In the genomic region with DNA sequence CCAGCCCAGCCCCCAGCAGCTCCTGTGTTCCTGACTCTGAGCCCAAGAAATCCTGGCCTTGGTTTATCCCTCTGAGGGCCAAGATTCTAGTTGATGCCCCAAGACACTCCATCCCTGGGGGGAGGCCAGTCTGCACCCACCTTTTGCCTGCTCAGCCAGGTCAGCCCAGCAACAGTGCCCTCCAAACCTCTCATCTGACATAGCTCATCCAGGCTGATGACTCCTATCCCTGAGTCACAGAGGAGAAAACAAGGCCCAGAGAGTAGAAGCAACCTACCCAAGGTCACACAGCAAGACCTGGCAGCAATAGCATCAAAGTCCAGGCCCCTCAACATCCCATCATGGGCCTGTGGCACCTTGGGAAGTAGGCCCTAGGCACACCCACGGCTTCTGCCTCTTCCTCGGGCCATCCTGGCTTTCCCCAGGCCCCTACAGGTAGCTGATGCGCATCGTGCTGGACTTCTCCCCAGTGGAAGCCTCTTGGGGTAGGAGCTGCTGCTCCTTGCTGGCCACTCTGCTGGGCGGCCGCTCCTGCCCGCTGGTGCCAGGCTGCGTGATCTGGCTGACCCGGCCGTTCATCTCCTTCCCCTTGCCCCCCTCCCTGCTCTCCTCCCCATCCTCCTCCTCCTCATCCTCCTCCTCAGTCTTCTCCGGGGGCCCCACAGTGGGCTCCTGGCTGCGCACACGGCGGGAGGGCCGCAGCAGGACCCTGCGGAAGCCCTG, we compare ENCODE assay signal across 22 cellular contexts. TPM values are rescaled to one million over a fixed set of nuclear protein-coding genes. Genes with fewer than 3 reads are reported as not detected.
DNase-seq lines count a peak whose midpoint lies in the region; ATAC-seq and TF ChIP-seq lines count a peak whose summit lies in the region.
"Had no signal": no experiment of that assay in that cellular context is flagged by ENCODE, and none has a peak within 500 bp of the region (broad histone marks: within the 10 kb centered on the region; RNA-seq: fewer than 3 reads in every experiment).

No MANE protein-coding gene starts in this region.

- no peak overlapping the region for H3K4me3 ChIP-seq in neuronal stem cell (ENCODE audit: low read length in 2 of 2)
- H3K4me3 ChIP-seq in aorta (ENCODE audit: low read length in 2 of 2) = no peak overlapping the region
- H3K4me3 ChIP-seq in uterus = no peak overlapping the region
- H3K4me3 ChIP-seq: BLaER1, smooth muscle cell, vagina had no signal

- no peak overlapping the region for H4K91ac ChIP-seq in neuronal stem cell (ENCODE audit: low read depth, low read length, poor library complexity)

- intact Hi-C loops in aorta (cut with DNase I) (no loop called here), uterus (cut with DNase I; ENCODE audit: low total_unique reads) (no loop called here)

- no peak overlapping the region for H3K4ac ChIP-seq in neuronal stem cell (ENCODE audit: low read length)

- peak overlapping the region; percentile 66 for H2AK5ac ChIP-seq in neuronal stem cell (ENCODE audit: low read depth, low read length)

- H2BK12ac ChIP-seq in neuronal stem cell (ENCODE audit: low read length) = peak overlapping the region; percentile 8

- no peak overlapping the region for H3K9ac ChIP-seq in neuronal stem cell (ENCODE audit: low read depth, low read length, poor library complexity)
- H3K9ac ChIP-seq: BLaER1 had no signal

- peaks cover 55% of the 10 kb centered on the region for H3K4me1 Mint-ChIP-seq in activated naive CD8-positive, alpha-beta T cell (ENCODE audit: low read depth)
- H3K4me1 Mint-ChIP-seq in activated naive CD8-positive, alpha-beta T cell treated with anti-CD3 and anti-CD28 coated beads, Interleukin-2, amount 50 U/mL, for 24 hours = peaks cover 29% of the 10 kb centered on the region
- H3K4me1 Mint-ChIP-seq in activated CD8-positive, alpha-beta T cell treated with anti-CD3 and anti-CD28 coated beads, Interleukin-2, amount 10 ng/mL, durations not matched to agents 7 days and 5 days (ENCODE audit: low read depth) = peaks cover 35% of the 10 kb centered on the region

- no peak overlapping the region for H3K18ac ChIP-seq in neuronal stem cell (ENCODE audit: low read length)

- H2BK120ac ChIP-seq in neuronal stem cell (ENCODE audit: low read depth, low read length) = no peak overlapping the region

- no peaks in the 10 kb centered on the region for H3K36me3 Mint-ChIP-seq in activated naive CD8-positive, alpha-beta T cell
- no peaks in the 10 kb centered on the region for H3K36me3 Mint-ChIP-seq in activated naive CD8-positive, alpha-beta T cell treated with anti-CD3 and anti-CD28 coated beads, Interleukin-2, amount 50 U/mL, for 24 hours (ENCODE audit: low read depth)
- H3K36me3 Mint-ChIP-seq in activated CD8-positive, alpha-beta T cell treated with anti-CD3 and anti-CD28 coated beads, Interleukin-2, amount 10 ng/mL, durations not matched to agents 7 days and 5 days (ENCODE audit: low read depth) = peaks cover 2% of the 10 kb centered on the region
- H3K36me3 Mint-ChIP-seq: brain, WTC11 had no signal

- H3K9me3 ChIP-seq in neuronal stem cell (replicated peaks in 1 of 2; ENCODE audit: control insufficient read depth in 2 of 2, insufficient read depth in 1 of 2, low read depth in 1 of 2, low read length in 2 of 2) (no peaks in the 10 kb centered on the region), aorta (ENCODE audit: control insufficient read depth, low read length) (no peaks in the 10 kb centered on the region), uterus (no peaks in the 10 kb centered on the region)
- H3K9me3 ChIP-seq: BLaER1, vagina had no signal

- CTCF ChIA-PET in activated CD8-positive, alpha-beta T cell treated with anti-CD3 and anti-CD28 coated beads, Interleukin-2, amount 10 ng/mL, durations not matched to agents 7 days and 5 days (lab: Charles Lee) = interaction anchor here (0.6 kb wide), 1 partner anchor 10 kb away, joined by 3 read pairs; no protein-coding TSS in a partner anchor

- TF ChIP-seq CTCF in uterus (IDR thresholded peaks at IDR 0.05) = no peak

- no peak overlapping the region for H4K8ac ChIP-seq in neuronal stem cell (ENCODE audit: low read depth, low read length)

- H3K27me3 ChIP-seq in neuronal stem cell (ENCODE audit: control insufficient read depth in 3 of 3, insufficient read depth in 3 of 3, low read depth in 1 of 3, low read length in 3 of 3) = peaks cover 0 to 41% (median 0%) of the 10 kb centered on the region in 3 experiments
- H3K27me3 ChIP-seq in aorta (ENCODE audit: control insufficient read depth in 1 of 2, insufficient read depth in 2 of 2, low read length in 1 of 2) = no peaks in the 10 kb centered on the region
- no peaks in the 10 kb centered on the region for H3K27me3 ChIP-seq in uterus
- H3K27me3 ChIP-seq: BLaER1, vagina had no signal

- no peak overlapping the region for H3K4me2 ChIP-seq in neuronal stem cell (ENCODE audit: insufficient read depth, low read length, poor library complexity, severe bottlenecking)
- H3K4me2 ChIP-seq: BLaER1, smooth muscle cell had no signal

- H3K27me3 Mint-ChIP-seq in activated naive CD8-positive, alpha-beta T cell = no peaks in the 10 kb centered on the region
- no peaks in the 10 kb centered on the region for H3K27me3 Mint-ChIP-seq in activated naive CD8-positive, alpha-beta T cell treated with anti-CD3 and anti-CD28 coated beads, Interleukin-2, amount 50 U/mL, for 24 hours
- H3K27me3 Mint-ChIP-seq in activated CD8-positive, alpha-beta T cell treated with anti-CD3 and anti-CD28 coated beads, Interleukin-2, amount 10 ng/mL, durations not matched to agents 7 days and 5 days (ENCODE audit: low read depth) = no peaks in the 10 kb centered on the region
- H3K27me3 Mint-ChIP-seq: brain had no signal

- peak overlapping the region; percentile 34 for H3K27ac Mint-ChIP-seq in activated naive CD8-positive, alpha-beta T cell
- no peak overlapping the region for H3K27ac Mint-ChIP-seq in activated naive CD8-positive, alpha-beta T cell treated with anti-CD3 and anti-CD28 coated beads, Interleukin-2, amount 50 U/mL, for 24 hours
- peak overlapping the region; percentile 49 for H3K27ac Mint-ChIP-seq in activated CD8-positive, alpha-beta T cell treated with anti-CD3 and anti-CD28 coated beads, Interleukin-2, amount 10 ng/mL, durations not matched to agents 7 days and 5 days
- H3K27ac Mint-ChIP-seq: brain, WTC11 had no signal

- H3K79me1 ChIP-seq in neuronal stem cell (ENCODE audit: low read depth, low read length) = no peaks in the 10 kb centered on the region

- H2BK5ac ChIP-seq in neuronal stem cell (ENCODE audit: low read length) = no peak overlapping the region

- H3K14ac ChIP-seq in neuronal stem cell (ENCODE audit: low read length) = no peak overlapping the region

- H3K27ac ChIP-seq in neuronal stem cell (replicated peaks; ENCODE audit: low read length) (no peak overlapping the region), aorta (ENCODE audit: low read depth in 1 of 2, low read length in 2 of 2) (no peak overlapping the region), uterus (no peak overlapping the region)
- H3K27ac ChIP-seq: vagina had no signal

- H3K23ac ChIP-seq in neuronal stem cell (ENCODE audit: low read depth, low read length, poor library complexity) = peak overlapping the region; percentile 37

- H3K36me3 ChIP-seq in neuronal stem cell (replicated peaks in 1 of 2; ENCODE audit: control insufficient read depth in 2 of 2, insufficient read depth in 2 of 2, low read length in 2 of 2) (no peaks in the 10 kb centered on the region), aorta (ENCODE audit: control insufficient read depth in 1 of 2, insufficient read depth in 2 of 2, low read length in 1 of 2) (no peaks in the 10 kb centered on the region), uterus (no peaks in the 10 kb centered on the region)
- H3K36me3 ChIP-seq: BLaER1, vagina had no signal

- no CpG with 5 or more reads among the region's 16 CpGs for WGBS in neuronal stem cell (ENCODE audit: extremely low coverage in 2 of 2, insufficient read length in 2 of 2, insufficient replicate concordance in 1 of 2), 2 donors
- 89% methylated on average over 16 of the region's 16 CpGs for WGBS in aorta, 2 donors

- DNase-seq in activated naive CD8-positive, alpha-beta T cell treated with anti-CD3 and anti-CD28 coated beads, Interleukin-2, amount 50 U/mL, for 24 hours = no peak
- DNase-seq in activated CD8-positive, alpha-beta T cell treated with anti-CD3 and anti-CD28 coated beads, Interleukin-2, amount 10 ng/mL, durations not matched to agents 7 days and 5 days = no peak
- no peak for DNase-seq in neuronal stem cell (ENCODE audit: low spot score)
- DNase-seq in aorta = peak; percentile 33 to 62
- DNase-seq in DMS79 (lab: John Stamatoyannopoulos, UW) = no peak
- no peak for DNase-seq in COR-L47 (lab: John Stamatoyannopoulos, UW)
- no peak for DNase-seq in uterus
- DNase-seq: activated T-cell treated with anti-CD3 and anti-CD28 coated beads, Interleukin-2, amount 50 U/mL, for 48 hours; HCEC 1CT; kidney glomerular epithelial cell; NCI-H1092; NCI-H187 treated with DMSO at 0.1 percent for 48 hours; NCI-H774; T1000 had no signal

- no peak for TF ChIP-seq POLR2A in uterus (IDR thresholded peaks at IDR 0.05)

- peaks cover 0 to 1% of the 10 kb centered on the region in 2 donors for H3K4me1 ChIP-seq in neuronal stem cell (ENCODE audit: control insufficient read depth in 2 of 2, insufficient read depth in 1 of 2, low read depth in 1 of 2, low read length in 2 of 2)
- no peaks in the 10 kb centered on the region for H3K4me1 ChIP-seq in aorta (ENCODE audit: control insufficient read depth in 1 of 2, insufficient read depth in 2 of 2, low read length in 2 of 2)
- H3K4me1 ChIP-seq in uterus = no peaks in the 10 kb centered on the region
- H3K4me1 ChIP-seq: vagina had no signal

- H2AFZ ChIP-seq in neuronal stem cell (ENCODE audit: low read length) = no peak overlapping the region

- H3K9me3 Mint-ChIP-seq in activated naive CD8-positive, alpha-beta T cell (ENCODE audit: low read depth) = no peaks in the 10 kb centered on the region
- no peaks in the 10 kb centered on the region for H3K9me3 Mint-ChIP-seq in activated naive CD8-positive, alpha-beta T cell treated with anti-CD3 and anti-CD28 coated beads, Interleukin-2, amount 50 U/mL, for 24 hours
- no peaks in the 10 kb centered on the region for H3K9me3 Mint-ChIP-seq in activated CD8-positive, alpha-beta T cell treated with anti-CD3 and anti-CD28 coated beads, Interleukin-2, amount 10 ng/mL, durations not matched to agents 7 days and 5 days (ENCODE audit: insufficient read depth)
- H3K9me3 Mint-ChIP-seq: brain, WTC11 had no signal

- ATAC-seq in activated naive CD8-positive, alpha-beta T cell treated with anti-CD3 and anti-CD28 coated beads, Interleukin-2, amount 50 U/mL, for 24 hours = no peak
- ATAC-seq in activated CD8-positive, alpha-beta T cell treated with anti-CD3 and anti-CD28 coated beads, Interleukin-2, amount 10 ng/mL, durations not matched to agents 7 days and 5 days = no peak
- no peak for ATAC-seq in aorta (ENCODE audit: low FRiP score)
- ATAC-seq: WTC11 had no signal

- POLR2A ChIA-PET in activated CD8-positive, alpha-beta T cell treated with anti-CD3 and anti-CD28 coated beads, Interleukin-2, amount 10 ng/mL, durations not matched to agents 7 days and 5 days (lab: Charles Lee) = interaction anchor here (0.6 to 1.2 kb wide), 3 partner anchors 13 to 86 kb away, joined by 3 to 4 read pairs (median 3); no protein-coding TSS in a partner anchor

- H3K4me3 Mint-ChIP-seq in activated naive CD8-positive, alpha-beta T cell = no peak overlapping the region
- H3K4me3 Mint-ChIP-seq in activated naive CD8-positive, alpha-beta T cell treated with anti-CD3 and anti-CD28 coated beads, Interleukin-2, amount 50 U/mL, for 24 hours = no peak overlapping the region
- no peak overlapping the region for H3K4me3 Mint-ChIP-seq in activated CD8-positive, alpha-beta T cell treated with anti-CD3 and anti-CD28 coated beads, Interleukin-2, amount 10 ng/mL, durations not matched to agents 7 days and 5 days
- H3K4me3 Mint-ChIP-seq: brain, WTC11 had no signal

- H2BK15ac ChIP-seq in neuronal stem cell (ENCODE audit: low read length) = peak overlapping the region; percentile 87

RNA-seq across cellular contexts. Expression of gene SSTR3, which starts 6.0 kb away (rescaled TPM):
- 1 to 10 TPM; 3.5 to 3.6 TPM for total RNA-seq in activated CD8-positive, alpha-beta T cell treated with anti-CD3 and anti-CD28 coated beads, Interleukin-2, amount 10 ng/mL, durations not matched to agents 7 days and 5 days
- polyA plus RNA-seq in neuronal stem cell (2013, experiment 1 of 2) = 0.22 TPM
- 0.28 TPM for polyA plus RNA-seq in neuronal stem cell (2013, experiment 2 of 2)
- not detected for total RNA-seq in aorta
- not detected for polyA plus RNA-seq in aorta
- 1 to 10 TPM in 2 of 4 donors, under 1 TPM in 1, not detected in 1; under 0.01 to 5.8 (median 3.1) TPM for total RNA-seq in uterus
- total RNA-seq: smooth muscle cell, vagina had no signal
- polyA plus RNA-seq: smooth muscle cell had no signal

RNA-seq across cellular contexts. Expression of gene C1QTNF6, which starts 18.2 kb away (rescaled TPM):
- total RNA-seq in activated CD8-positive, alpha-beta T cell treated with anti-CD3 and anti-CD28 coated beads, Interleukin-2, amount 10 ng/mL, durations not matched to agents 7 days and 5 days = 1 to 10 TPM; 6.1 to 6.2 TPM
- 17.0 TPM for polyA plus RNA-seq in neuronal stem cell (2013, experiment 1 of 2)
- polyA plus RNA-seq in neuronal stem cell (2013, experiment 2 of 2) = 18.2 TPM
- 1 to 10 TPM; 2.4 to 7.0 TPM for total RNA-seq in aorta
- 10 to 100 TPM in 1 of 2 donors, 1 to 10 TPM in 1; 3.1 to 11.9 TPM for polyA plus RNA-seq in aorta
- total RNA-seq in uterus = 10 to 100 TPM in 1 of 4 donors, 1 to 10 TPM in 2, under 1 TPM in 1; 0.29 to 16.0 (median 3.1) TPM

RNA-seq across cellular contexts. Expression of gene RAC2, which starts 37.8 kb away (rescaled TPM):
- total RNA-seq in activated CD8-positive, alpha-beta T cell treated with anti-CD3 and anti-CD28 coated beads, Interleukin-2, amount 10 ng/mL, durations not matched to agents 7 days and 5 days = 1,000 to 10,000 TPM; 1,167 to 1,252 TPM
- polyA plus RNA-seq in neuronal stem cell (2013, experiment 1 of 2) = 1.2 TPM
- 1.1 TPM for polyA plus RNA-seq in neuronal stem cell (2013, experiment 2 of 2)
- total RNA-seq in aorta = 10 to 100 TPM; 16.8 to 19.8 TPM
- 10 to 100 TPM in 1 of 2 donors, 1 to 10 TPM in 1; 3.6 to 14.5 TPM for polyA plus RNA-seq in aorta
- 1 to 10 TPM; 2.4 to 6.7 (median 4.5) TPM for total RNA-seq in uterus

RNA-seq across cellular contexts. Expression of gene IL2RB, which starts 56.6 kb away (rescaled TPM):
- total RNA-seq in activated CD8-positive, alpha-beta T cell treated with anti-CD3 and anti-CD28 coated beads, Interleukin-2, amount 10 ng/mL, durations not matched to agents 7 days and 5 days = 100 to 1,000 TPM; 202 to 213 TPM
- polyA plus RNA-seq in neuronal stem cell (2013, experiment 1 of 2) = 0.47 TPM
- 0.43 TPM for polyA plus RNA-seq in neuronal stem cell (2013, experiment 2 of 2)
- total RNA-seq in aorta (1 to 10 TPM; 2.0 to 4.5 TPM), uterus (1 to 10 TPM in 1 of 4 donors, under 1 TPM in 1, not detected in 2; 0.48 to 1.6 TPM)
- polyA plus RNA-seq in aorta = 1 to 10 TPM in 1 of 2 donors, under 1 TPM in 1; 0.23 to 1.3 TPM
- total RNA-seq: OCI-LY7, renal cortical epithelial cell had no signal

Comparison
In these comparisons a context has a peak if more than half of its experiments do, and no peak if none do; other contexts are left out.
1. DNase-seq: peak in aorta (2 of 2); none in activated naive CD8-positive, alpha-beta T cell treated with anti-CD3 and anti-CD28 coated beads, Interleukin-2, amount 50 U/mL, for 24 hours (single experiment), activated CD8-positive, alpha-beta T cell treated with anti-CD3 and anti-CD28 coated beads, Interleukin-2, amount 10 ng/mL, durations not matched to agents 7 days and 5 days (single experiment), neuronal stem cell (single experiment), DMS79 (single experiment), COR-L47 (single experiment) and uterus (0 of 2).
2. RNA of gene RAC2, which starts 37.8 kb away (total RNA-seq): 1,167 to 1,252 TPM in activated CD8-positive, alpha-beta T cell treated with anti-CD3 and anti-CD28 coated beads, Interleukin-2, amount 10 ng/mL, durations not matched to agents 7 days and 5 days; 16.8 to 19.8 TPM in aorta and 2.4 to 6.7 TPM in uterus; every median in the first group is over 10 times any median in the second.